In genomic region chr1:23194119-23194984, GRCh38 we compare ENCODE assay signal across 1 cellular context.
A peak's percentile ranks its signal among the peaks of the same experiment; 100 is the strongest.
TF ChIP-seq lines count a peak whose summit lies in the region.

No MANE protein-coding gene starts in this region.

TF ChIP-seq in SK-N-SH, 30 proteins besides CTCF, POLR2A, EP300 and RAD21 (continued from another document):
- TF ChIP-seq USF1 (IDR thresholded peaks at IDR 0.05; ENCODE audit: borderline replicate concordance, low read depth): no peak
- TF ChIP-seq ELF1 (IDR thresholded peaks at IDR 0.05): no peak
- TF ChIP-seq, protein P1, sequence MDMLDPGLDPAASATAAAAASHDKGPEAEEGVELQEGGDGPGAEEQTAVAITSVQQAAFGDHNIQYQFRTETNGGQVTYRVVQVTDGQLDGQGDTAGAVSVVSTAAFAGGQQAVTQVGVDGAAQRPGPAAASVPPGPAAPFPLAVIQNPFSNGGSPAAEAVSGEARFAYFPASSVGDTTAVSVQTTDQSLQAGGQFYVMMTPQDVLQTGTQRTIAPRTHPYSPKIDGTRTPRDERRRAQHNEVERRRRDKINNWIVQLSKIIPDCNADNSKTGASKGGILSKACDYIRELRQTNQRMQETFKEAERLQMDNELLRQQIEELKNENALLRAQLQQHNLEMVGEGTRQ (IDR thresholded peaks at IDR 0.05; ENCODE audit: borderline replicate concordance, low read depth, low read length): no peak
- no peak for TF ChIP-seq RFX5 (IDR thresholded peaks at IDR 0.05; ENCODE audit: low read length)
- no peak for TF ChIP-seq SMC3 (IDR thresholded peaks at IDR 0.05; ENCODE audit: low read depth, low read length)
- peak; percentile 47; the same call in 1 of the 2 replicates for TF ChIP-seq PBX3 (IDR thresholded peaks at IDR 0.05)
